In the genomic region with DNA sequence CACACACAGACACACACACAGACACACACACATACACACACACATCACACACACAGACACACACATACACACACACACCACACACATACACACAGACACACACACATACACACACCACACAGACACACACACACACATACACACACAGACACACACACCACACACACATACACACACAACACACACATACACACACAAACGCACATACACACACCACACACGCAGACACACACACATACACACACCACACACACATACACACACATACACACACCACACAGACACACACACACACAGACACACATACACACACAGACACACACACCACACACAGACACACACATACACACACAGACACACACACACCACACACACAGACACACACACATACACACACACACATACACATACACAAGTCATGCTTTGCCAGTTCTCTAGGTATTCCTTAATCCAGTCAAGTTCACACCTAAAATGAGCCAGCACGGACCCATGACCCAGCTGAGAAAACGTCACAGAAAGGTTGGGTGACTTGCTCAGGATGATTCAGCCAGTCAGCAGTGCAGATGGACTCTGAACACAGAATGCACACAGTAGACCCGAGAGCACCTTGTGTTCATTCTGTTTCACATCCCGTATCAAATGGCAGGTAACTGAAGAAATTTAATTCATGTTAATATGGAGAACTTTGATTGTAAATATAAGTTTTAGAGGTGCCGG, we compare ENCODE assay signal across 1 cellular context.
TF ChIP-seq lines count a peak whose summit lies in the region.

No MANE protein-coding gene starts in this region.

TF ChIP-seq in GM12878, 131 proteins besides CTCF, POLR2A, EP300 and RAD21 (continued from another document):
- TF ChIP-seq FOS (IDR thresholded peaks at IDR 0.05; ENCODE audit: borderline replicate concordance, extremely low read depth, insufficient read length): no peak
- TF ChIP-seq TBL1XR1 (IDR thresholded peaks at IDR 0.05; ENCODE audit: low read depth, low read length): no peak
- TF ChIP-seq ETV6 (conservative IDR thresholded peaks at IDR 0.05 in 1 of 2, IDR thresholded peaks at IDR 0.05 in 1 of 2; ENCODE audit: borderline replicate concordance in 1 of 2, low read depth in 1 of 2): no peak
- TF ChIP-seq SMARCA5 (IDR thresholded peaks at IDR 0.05): no peak
- no peak for TF ChIP-seq FOXK2 (IDR thresholded peaks at IDR 0.05)
- no peak for TF ChIP-seq SRF (IDR thresholded peaks at IDR 0.05; ENCODE audit: low read depth in 2 of 2, low read length in 2 of 2)
- TF ChIP-seq, protein P1, sequence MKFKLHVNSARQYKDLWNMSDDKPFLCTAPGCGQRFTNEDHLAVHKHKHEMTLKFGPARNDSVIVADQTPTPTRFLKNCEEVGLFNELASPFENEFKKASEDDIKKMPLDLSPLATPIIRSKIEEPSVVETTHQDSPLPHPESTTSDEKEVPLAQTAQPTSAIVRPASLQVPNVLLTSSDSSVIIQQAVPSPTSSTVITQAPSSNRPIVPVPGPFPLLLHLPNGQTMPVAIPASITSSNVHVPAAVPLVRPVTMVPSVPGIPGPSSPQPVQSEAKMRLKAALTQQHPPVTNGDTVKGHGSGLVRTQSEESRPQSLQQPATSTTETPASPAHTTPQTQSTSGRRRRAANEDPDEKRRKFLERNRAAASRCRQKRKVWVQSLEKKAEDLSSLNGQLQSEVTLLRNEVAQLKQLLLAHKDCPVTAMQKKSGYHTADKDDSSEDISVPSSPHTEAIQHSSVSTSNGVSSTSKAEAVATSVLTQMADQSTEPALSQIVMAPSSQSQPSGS (IDR thresholded peaks at IDR 0.05; ENCODE audit: low read length): no peak
- no peak for TF ChIP-seq CREM (IDR thresholded peaks at IDR 0.05; ENCODE audit: low read depth)
- TF ChIP-seq, protein P2, sequence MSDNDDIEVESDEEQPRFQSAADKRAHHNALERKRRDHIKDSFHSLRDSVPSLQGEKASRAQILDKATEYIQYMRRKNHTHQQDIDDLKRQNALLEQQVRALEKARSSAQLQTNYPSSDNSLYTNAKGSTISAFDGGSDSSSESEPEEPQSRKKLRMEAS (IDR thresholded peaks at IDR 0.05; ENCODE audit: low read depth, low read length): no peak
- TF ChIP-seq, protein P3, sequence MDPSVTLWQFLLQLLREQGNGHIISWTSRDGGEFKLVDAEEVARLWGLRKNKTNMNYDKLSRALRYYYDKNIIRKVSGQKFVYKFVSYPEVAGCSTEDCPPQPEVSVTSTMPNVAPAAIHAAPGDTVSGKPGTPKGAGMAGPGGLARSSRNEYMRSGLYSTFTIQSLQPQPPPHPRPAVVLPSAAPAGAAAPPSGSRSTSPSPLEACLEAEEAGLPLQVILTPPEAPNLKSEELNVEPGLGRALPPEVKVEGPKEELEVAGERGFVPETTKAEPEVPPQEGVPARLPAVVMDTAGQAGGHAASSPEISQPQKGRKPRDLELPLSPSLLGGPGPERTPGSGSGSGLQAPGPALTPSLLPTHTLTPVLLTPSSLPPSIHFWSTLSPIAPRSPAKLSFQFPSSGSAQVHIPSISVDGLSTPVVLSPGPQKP (IDR thresholded peaks at IDR 0.05; ENCODE audit: low read depth, low read length): no peak
- TF ChIP-seq, protein P4, sequence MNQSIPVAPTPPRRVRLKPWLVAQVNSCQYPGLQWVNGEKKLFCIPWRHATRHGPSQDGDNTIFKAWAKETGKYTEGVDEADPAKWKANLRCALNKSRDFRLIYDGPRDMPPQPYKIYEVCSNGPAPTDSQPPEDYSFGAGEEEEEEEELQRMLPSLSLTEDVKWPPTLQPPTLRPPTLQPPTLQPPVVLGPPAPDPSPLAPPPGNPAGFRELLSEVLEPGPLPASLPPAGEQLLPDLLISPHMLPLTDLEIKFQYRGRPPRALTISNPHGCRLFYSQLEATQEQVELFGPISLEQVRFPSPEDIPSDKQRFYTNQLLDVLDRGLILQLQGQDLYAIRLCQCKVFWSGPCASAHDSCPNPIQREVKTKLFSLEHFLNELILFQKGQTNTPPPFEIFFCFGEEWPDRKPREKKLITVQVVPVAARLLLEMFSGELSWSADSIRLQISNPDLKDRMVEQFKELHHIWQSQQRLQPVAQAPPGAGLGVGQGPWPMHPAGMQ (IDR thresholded peaks at IDR 0.05; ENCODE audit: borderline replicate concordance): no peak
- TF ChIP-seq GATAD2B (conservative IDR thresholded peaks at IDR 0.05; ENCODE audit: low read depth): no peak
- no peak for TF ChIP-seq CHD2 (IDR thresholded peaks at IDR 0.05; ENCODE audit: borderline replicate concordance, low read depth, low read length)
